11 cellular contexts compared by ENCODE assay signal in genomic region chr4:115274545-115274944, GRCh38.
A peak's percentile ranks its signal among the peaks of the same experiment; 100 is the strongest.
DNase-seq lines count a peak whose midpoint lies in the region; ATAC-seq and TF ChIP-seq lines count a peak whose summit lies in the region.
"Had no signal": no experiment of that assay in that cellular context is flagged by ENCODE, and none has a peak within 500 bp of the region (broad histone marks: within the 10 kb centered on the region; RNA-seq: fewer than 3 reads in every experiment).

No MANE protein-coding gene starts in this region.

- in situ Hi-C loops in transverse colon (cut with MboI; ENCODE audit: low pct_ligation_motif_present in 1 of 4, low pct_unique_long_range_greater_than_20kb in 1 of 4, low sequenced_read_pairs in 3 of 4) = no loop called here

- ATAC-seq in GM18873 (IDR thresholded peaks at IDR 0.05; ENCODE audit: low FRiP score, unreplicated experiment) (peak; percentile 59), HG02678 (IDR thresholded peaks at IDR 0.05; ENCODE audit: unreplicated experiment) (peak; percentile 71), HG03039 (IDR thresholded peaks at IDR 0.05; ENCODE audit: unreplicated experiment) (no peak)
- peak; percentile 93 for ATAC-seq in effector memory CD8-positive, alpha-beta T cell (replicated peaks)
- ATAC-seq: activated CD4-positive, alpha-beta T cell treated with anti-CD3 and anti-CD28 coated beads for 36 hours; stimulated activated memory B cell treated with anti-CD40 and anti-IgM and Interleukin-4, amounts not matched to agents 10 μg/mL and 1 μg/mL and 100 μg/mL, for 72 hours had no signal

- H3K36me3 ChIP-seq in transverse colon = no peaks in the 10 kb centered on the region

- no peak for TF ChIP-seq EP300 in transverse colon (IDR thresholded peaks at IDR 0.05; ENCODE audit: low read depth)

- peak; percentile 24 for DNase-seq in KG1 (lab: John Stamatoyannopoulos, UW)
- DNase-seq in effector memory CD8-positive, alpha-beta T cell = no peak
- no peak for DNase-seq in transverse colon
- no peak for DNase-seq in NCI-H1694 treated with DMSO at 0.1 percent for 48 hours (lab: John Stamatoyannopoulos, UW)
- DNase-seq in islet precursor cell = no peak
- DNase-seq: activated CD4-positive, alpha-beta T cell treated with anti-CD3 and anti-CD28 coated beads for 36 hours; NCI-H82 had no signal

- intact Hi-C loops in transverse colon (cut with DNase I; ENCODE audit: low total_unique reads) = no loop called here

- H3K9me3 Mint-ChIP-seq in effector memory CD8-positive, alpha-beta T cell = peaks cover 0 to 8% of the 10 kb centered on the region in 2 donors
- H3K9me3 Mint-ChIP-seq: stimulated activated memory B cell treated with anti-CD40 and anti-IgM and Interleukin-4, amounts not matched to agents 10 μg/mL and 1 μg/mL and 100 μg/mL, for 72 hours had no signal

- H3K27me3 ChIP-seq in transverse colon = no peaks in the 10 kb centered on the region

- H3K4me3 Mint-ChIP-seq in effector memory CD8-positive, alpha-beta T cell = peak overlapping the region; percentile 1 to 29
- H3K4me3 Mint-ChIP-seq: activated CD4-positive, alpha-beta T cell treated with anti-CD3 and anti-CD28 coated beads for 36 hours; stimulated activated memory B cell treated with anti-CD40 and anti-IgM and Interleukin-4, amounts not matched to agents 10 μg/mL and 1 μg/mL and 100 μg/mL, for 72 hours had no signal

- H3K27ac ChIP-seq in transverse colon = no peak overlapping the region

- H3K27me3 Mint-ChIP-seq in effector memory CD8-positive, alpha-beta T cell = no peaks in the 10 kb centered on the region
- H3K27me3 Mint-ChIP-seq: activated CD4-positive, alpha-beta T cell treated with anti-CD3 and anti-CD28 coated beads for 36 hours; stimulated activated memory B cell treated with anti-CD40 and anti-IgM and Interleukin-4, amounts not matched to agents 10 μg/mL and 1 μg/mL and 100 μg/mL, for 72 hours had no signal

- TF ChIP-seq POLR2A in transverse colon (IDR thresholded peaks at IDR 0.05) = no peak

- no peaks in the 10 kb centered on the region for H3K4me1 ChIP-seq in transverse colon

- H3K4me1 Mint-ChIP-seq in effector memory CD8-positive, alpha-beta T cell (ENCODE audit: low read depth in 2 of 2) = peaks cover 10 to 21% of the 10 kb centered on the region in 2 donors
- H3K4me1 Mint-ChIP-seq: stimulated activated memory B cell treated with anti-CD40 and anti-IgM and Interleukin-4, amounts not matched to agents 10 μg/mL and 1 μg/mL and 100 μg/mL, for 72 hours had no signal

- no peak overlapping the region for H3K27ac Mint-ChIP-seq in effector memory CD8-positive, alpha-beta T cell
- H3K27ac Mint-ChIP-seq: activated CD4-positive, alpha-beta T cell treated with anti-CD3 and anti-CD28 coated beads for 36 hours; stimulated activated memory B cell treated with anti-CD40 and anti-IgM and Interleukin-4, amounts not matched to agents 10 μg/mL and 1 μg/mL and 100 μg/mL, for 72 hours had no signal

- no peaks in the 10 kb centered on the region for H3K9me3 ChIP-seq in transverse colon

- H3K36me3 Mint-ChIP-seq in effector memory CD8-positive, alpha-beta T cell (ENCODE audit: insufficient read depth) = no peaks in the 10 kb centered on the region
- H3K36me3 Mint-ChIP-seq: stimulated activated memory B cell treated with anti-CD40 and anti-IgM and Interleukin-4, amounts not matched to agents 10 μg/mL and 1 μg/mL and 100 μg/mL, for 72 hours had no signal

- no peak overlapping the region for H3K4me3 ChIP-seq in transverse colon

- TF ChIP-seq CTCF in transverse colon (IDR thresholded peaks at IDR 0.05) = no peak
